Comparison of ENCODE assay signal across 15 cellular contexts in genomic region chr3:151835751-151836550, GRCh38. TPM values are rescaled to one million over a fixed set of nuclear protein-coding genes. Genes with fewer than 3 reads are reported as not detected.
A peak's percentile ranks its signal among the peaks of the same experiment; 100 is the strongest.
DNase-seq lines count a peak whose midpoint lies in the region; ATAC-seq and TF ChIP-seq lines count a peak whose summit lies in the region.
"Had no signal": no experiment of that assay in that cellular context is flagged by ENCODE, and none has a peak within 500 bp of the region (broad histone marks: within the 10 kb centered on the region; RNA-seq: fewer than 3 reads in every experiment).

No MANE protein-coding gene starts in this region.

- no peak overlapping the region for H3K9ac ChIP-seq in BLaER1 treated with 17β-estradiol and CSF1 and Interleukin-3, amounts not matched to agents 10 nM and 100 nM
- no peak overlapping the region for H3K9ac ChIP-seq in mesendoderm (ENCODE audit: low read length)

- peak overlapping the region; percentile 56 for H3K18ac ChIP-seq in mesendoderm (ENCODE audit: low read length)

- no CpG with 5 or more reads among the region's 5 CpGs for WGBS in mesendoderm (ENCODE audit: extremely low coverage, insufficient coverage, low lambda C conversion rate)

- no peak overlapping the region for H3K4ac ChIP-seq in mesendoderm (ENCODE audit: low read depth, low read length)

- H3K4me3 ChIP-seq in BLaER1 treated with 17β-estradiol and CSF1 and Interleukin-3, amounts not matched to agents 10 nM and 100 nM, result no peak overlapping the region
- H3K4me3 ChIP-seq in astrocyte of the cerebellum (ENCODE audit: low read depth, low read length), result no peak overlapping the region
- H3K4me3 ChIP-seq in mesendoderm (ENCODE audit: low read length), result no peak overlapping the region
- H3K4me3 ChIP-seq: gastroesophageal sphincter had no signal

- H4K5ac ChIP-seq in mesendoderm (ENCODE audit: low read length), result no peak overlapping the region

- H3K4me1 ChIP-seq in BLaER1 treated with 17β-estradiol and CSF1 and Interleukin-3, amounts not matched to agents 10 nM and 100 nM, result peaks cover 19 to 39% (median 34%) of the 10 kb centered on the region in 10 experiments
- H3K4me1 ChIP-seq in mesendoderm (ENCODE audit: control insufficient read depth, low read depth, low read length), result peaks cover 4% of the 10 kb centered on the region

- H3K4me2 ChIP-seq in BLaER1 treated with 17β-estradiol and CSF1 and Interleukin-3, amounts not matched to agents 10 nM and 100 nM, result peak overlapping the region; percentile 2 to 76 (median 57); a peak in 19 of 22 replicates
- no peak overlapping the region for H3K4me2 ChIP-seq in mesendoderm (ENCODE audit: low read length)

- TF ChIP-seq CTCF in astrocyte of the cerebellum (IDR thresholded peaks at IDR 0.05; ENCODE audit: low read depth, low read length, missing control alignments), result no peak

- no peak overlapping the region for H2BK5ac ChIP-seq in mesendoderm (ENCODE audit: low read length)

- no peak overlapping the region for H3K23ac ChIP-seq in mesendoderm (ENCODE audit: low read length)

- H3K56ac ChIP-seq in mesendoderm (ENCODE audit: low read length), result no peak overlapping the region

- no peaks in the 10 kb centered on the region for H3K79me2 ChIP-seq in mesendoderm (ENCODE audit: control insufficient read depth, insufficient read depth, low read length)

- no peaks in the 10 kb centered on the region for H3K27me3 ChIP-seq in BLaER1 treated with 17β-estradiol and CSF1 and Interleukin-3, amounts not matched to agents 10 nM and 100 nM
- H3K27me3 ChIP-seq in mesendoderm (ENCODE audit: insufficient read depth, low read length, poor library complexity), result no peaks in the 10 kb centered on the region
- H3K27me3 ChIP-seq: gastroesophageal sphincter had no signal

- in situ Hi-C loops in astrocyte of the cerebellum (cut with HindIII; ENCODE audit: low sequenced_read_pairs), result no loop called here

- DNase-seq in KG1 (lab: John Stamatoyannopoulos, UW) (peak; percentile 5), astrocyte of the cerebellum (ENCODE audit: low read depth) (peak; percentile 74), mesendoderm (peak; percentile 42), NCI-H2196 treated with DMSO at 0.1 percent for 48 hours (lab: John Stamatoyannopoulos, UW; ENCODE audit: unreplicated experiment) (no peak), caudate nucleus (lab: John Stamatoyannopoulos, UW) (no peak), C1 segment of cervical spinal cord (lab: John Stamatoyannopoulos, UW) (no peak)
- DNase-seq: activated CD4-positive, alpha-beta T cell treated with anti-CD3 and anti-CD28 coated beads for 36 hours; activated gamma-delta T cell treated with Interleukin-2 at 50 U/mL for 16 hours; CD8-positive, alpha-beta T cell; NCI-H345; posterior cingulate gyrus; SHP77 treated with DMSO at 0.1 percent for 48 hours had no signal

- H3K27ac ChIP-seq in BLaER1 treated with 17β-estradiol and CSF1 and Interleukin-3, amounts not matched to agents 10 nM and 100 nM, result no peak overlapping the region; a peak in 2 of 22 replicates
- H3K27ac ChIP-seq in mesendoderm (ENCODE audit: low read depth, low read length) (peak overlapping the region; percentile 57), caudate nucleus (ENCODE audit: low read depth, low read length) (no peak overlapping the region)
- H3K27ac ChIP-seq: gastroesophageal sphincter had no signal

- no peaks in the 10 kb centered on the region for H3K9me3 ChIP-seq in BLaER1 treated with 17β-estradiol and CSF1 and Interleukin-3, amounts not matched to agents 10 nM and 100 nM (replicated peaks in 1 of 11)
- H3K9me3 ChIP-seq: gastroesophageal sphincter had no signal

- no peak overlapping the region for H4K8ac ChIP-seq in mesendoderm (ENCODE audit: low read depth, low read length)

- no peaks in the 10 kb centered on the region for H4K20me1 ChIP-seq in BLaER1 treated with 17β-estradiol and CSF1 and Interleukin-3, amounts not matched to agents 10 nM and 100 nM

- H2BK120ac ChIP-seq in mesendoderm (ENCODE audit: low read depth, low read length), result no peak overlapping the region

- no peak overlapping the region for H2BK15ac ChIP-seq in mesendoderm (replicated peaks; ENCODE audit: low read depth)

- no peak overlapping the region for H2AK5ac ChIP-seq in mesendoderm (ENCODE audit: low read length)

- H3K36me3 ChIP-seq in BLaER1 treated with 17β-estradiol and CSF1 and Interleukin-3, amounts not matched to agents 10 nM and 100 nM, result no peaks in the 10 kb centered on the region
- no peaks in the 10 kb centered on the region for H3K36me3 ChIP-seq in mesendoderm (ENCODE audit: control insufficient read depth, insufficient read depth, low read length)
- H3K36me3 ChIP-seq: gastroesophageal sphincter had no signal

- H3K79me1 ChIP-seq in mesendoderm (ENCODE audit: low read length), result no peaks in the 10 kb centered on the region

- ATAC-seq in HG02678 (IDR thresholded peaks at IDR 0.05; ENCODE audit: unreplicated experiment), result no peak
- ATAC-seq: activated CD4-positive, alpha-beta T cell treated with anti-CD3 and anti-CD28 coated beads for 36 hours; CD8-positive, alpha-beta T cell; gastroesophageal sphincter had no signal

RNA-seq across cellular contexts. Expression of gene AADAC, which starts 22.0 kb away (rescaled TPM):
- not detected for polyA plus RNA-seq in mesendoderm (2013, experiment 1 of 2)
- polyA plus RNA-seq in mesendoderm (2013, experiment 2 of 2), result not detected

RNA-seq across cellular contexts. Expression of gene SUCNR1, which starts 37.5 kb away (rescaled TPM):
- not detected for polyA plus RNA-seq in mesendoderm (2013, experiment 1 of 2)
- not detected for polyA plus RNA-seq in mesendoderm (2013, experiment 2 of 2)

Comparison
In these comparisons a context has a peak if more than half of its experiments do, and no peak if none do; other contexts are left out.
1. DNase-seq: peak in KG1 (single experiment), astrocyte of the cerebellum (single experiment) and mesendoderm (single experiment); none in NCI-H2196 treated with DMSO at 0.1 percent for 48 hours (single experiment), caudate nucleus (0 of 61) and C1 segment of cervical spinal cord (0 of 14).